Comparison of ENCODE assay signal across 14 cellular contexts in genomic region chr6:134609862-134610261, GRCh38.
"Had no signal": no experiment of that assay in that cellular context is flagged by ENCODE, and none has a peak within 500 bp of the region (broad histone marks: within the 10 kb centered on the region; RNA-seq: fewer than 3 reads in every experiment).

No MANE protein-coding gene starts in this region.

- ATAC-seq: foreskin keratinocyte; left lobe of liver; naive thymus-derived CD4-positive, alpha-beta T cell; right cardiac atrium; stimulated activated memory B cell treated with anti-CD40 and anti-IgM and Interleukin-4, amounts not matched to agents 10 μg/mL and 1 μg/mL and 100 μg/mL, for 72 hours had no signal

- H3K27me3 Mint-ChIP-seq: stimulated activated memory B cell treated with anti-CD40 and anti-IgM and Interleukin-4, amounts not matched to agents 10 μg/mL and 1 μg/mL and 100 μg/mL, for 72 hours had no signal

- H3K27me3 ChIP-seq: colonic mucosa, esophagus squamous epithelium, foreskin keratinocyte, heart right ventricle, tibial nerve, vagina had no signal

- H3K9me3 ChIP-seq: colonic mucosa, esophagus squamous epithelium, heart right ventricle, tibial nerve, vagina had no signal

- H3K4me3 ChIP-seq: colonic mucosa, esophagus squamous epithelium, heart right ventricle, tibial nerve, vagina had no signal

- H3K4me3 Mint-ChIP-seq: activated naive CD4-positive, alpha-beta T cell treated with anti-CD3 and anti-CD28 coated beads, Interleukin-2, amount 10 ng/mL, durations not matched to agents 7 days and 5 days; naive thymus-derived CD4-positive, alpha-beta T cell; stimulated activated memory B cell treated with anti-CD40 and anti-IgM and Interleukin-4, amounts not matched to agents 10 μg/mL and 1 μg/mL and 100 μg/mL, for 72 hours had no signal

- H3K36me3 Mint-ChIP-seq: activated naive CD4-positive, alpha-beta T cell treated with anti-CD3 and anti-CD28 coated beads, Interleukin-2, amount 10 ng/mL, durations not matched to agents 7 days and 5 days; naive thymus-derived CD4-positive, alpha-beta T cell; stimulated activated memory B cell treated with anti-CD40 and anti-IgM and Interleukin-4, amounts not matched to agents 10 μg/mL and 1 μg/mL and 100 μg/mL, for 72 hours had no signal

- H3K36me3 ChIP-seq: colonic mucosa, esophagus squamous epithelium, heart right ventricle, tibial nerve, vagina had no signal

- H3K27ac ChIP-seq: colonic mucosa, esophagus squamous epithelium, foreskin keratinocyte, heart right ventricle, tibial nerve, vagina had no signal

- DNase-seq: activated naive CD4-positive, alpha-beta T cell treated with anti-CD3 and anti-CD28 coated beads, Interleukin-2, amount 10 ng/mL, durations not matched to agents 7 days and 5 days; colonic mucosa; esophagus squamous epithelium; foreskin keratinocyte; heart right ventricle; mammary epithelial cell; naive thymus-derived CD4-positive, alpha-beta T cell; posterior cingulate gyrus; right cardiac atrium had no signal

- H3K4me1 Mint-ChIP-seq: activated naive CD4-positive, alpha-beta T cell treated with anti-CD3 and anti-CD28 coated beads, Interleukin-2, amount 10 ng/mL, durations not matched to agents 7 days and 5 days; naive thymus-derived CD4-positive, alpha-beta T cell; stimulated activated memory B cell treated with anti-CD40 and anti-IgM and Interleukin-4, amounts not matched to agents 10 μg/mL and 1 μg/mL and 100 μg/mL, for 72 hours had no signal

- H3K4me1 ChIP-seq: colonic mucosa, tibial nerve had no signal

- H3K27ac Mint-ChIP-seq: activated naive CD4-positive, alpha-beta T cell treated with anti-CD3 and anti-CD28 coated beads, Interleukin-2, amount 10 ng/mL, durations not matched to agents 7 days and 5 days; activated T-helper 2 cell treated with anti-CD3 and anti-CD28 coated beads, Interferon-gamma antibody, Interleukin-2, Interleukin-4, amounts not matched to agents 10 μg/mL and 5 μg/mL and 100 μg/mL, durations not matched to agents 14 hours and 24 hours and 36 hours; naive thymus-derived CD4-positive, alpha-beta T cell; stimulated activated memory B cell treated with anti-CD40 and anti-IgM and Interleukin-4, amounts not matched to agents 10 μg/mL and 1 μg/mL and 100 μg/mL, for 72 hours had no signal
